Comparison of ENCODE assay signal across 1 cellular context in the genomic region with DNA sequence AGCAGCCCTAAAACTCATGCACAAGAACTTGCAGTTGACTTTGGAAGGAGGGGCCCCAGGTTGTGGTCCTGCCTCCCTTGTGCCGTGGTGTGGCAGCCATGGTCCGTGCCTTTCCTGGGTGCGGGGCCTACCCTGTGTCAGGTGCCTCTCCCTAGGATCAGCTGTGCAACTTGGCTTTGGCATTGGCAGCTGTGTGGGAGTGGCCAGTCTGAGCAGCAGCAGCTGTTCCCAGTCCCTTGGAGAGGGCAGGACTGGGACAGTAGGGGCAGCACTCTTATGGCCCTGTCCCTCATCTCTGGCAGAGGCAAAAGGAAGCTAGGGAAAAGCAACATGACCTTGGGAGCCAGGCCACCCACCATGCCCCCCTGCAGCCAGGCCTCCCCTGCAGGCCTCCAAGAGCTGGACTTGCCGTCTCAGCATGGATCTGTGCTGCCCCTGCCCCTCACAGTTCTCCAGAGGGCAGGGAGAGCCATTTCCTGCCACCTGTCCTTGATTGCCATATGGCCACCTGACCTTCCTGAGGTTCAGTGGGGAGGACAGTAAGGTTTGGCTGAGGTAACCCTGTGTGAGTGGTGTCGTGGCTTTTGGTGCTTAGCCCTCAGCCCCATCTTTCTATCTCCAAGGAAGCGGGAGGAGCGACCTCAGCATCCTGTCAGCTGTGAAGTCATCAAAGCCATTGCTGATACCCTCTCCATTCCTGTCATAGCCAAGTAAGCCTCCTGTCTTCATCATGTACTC.
TF ChIP-seq lines count a peak whose summit lies in the region.

No MANE protein-coding gene starts in this region.

TF ChIP-seq in HepG2, 621 proteins besides CTCF, POLR2A, EP300 and RAD21:
- TF ChIP-seq, protein P1, sequence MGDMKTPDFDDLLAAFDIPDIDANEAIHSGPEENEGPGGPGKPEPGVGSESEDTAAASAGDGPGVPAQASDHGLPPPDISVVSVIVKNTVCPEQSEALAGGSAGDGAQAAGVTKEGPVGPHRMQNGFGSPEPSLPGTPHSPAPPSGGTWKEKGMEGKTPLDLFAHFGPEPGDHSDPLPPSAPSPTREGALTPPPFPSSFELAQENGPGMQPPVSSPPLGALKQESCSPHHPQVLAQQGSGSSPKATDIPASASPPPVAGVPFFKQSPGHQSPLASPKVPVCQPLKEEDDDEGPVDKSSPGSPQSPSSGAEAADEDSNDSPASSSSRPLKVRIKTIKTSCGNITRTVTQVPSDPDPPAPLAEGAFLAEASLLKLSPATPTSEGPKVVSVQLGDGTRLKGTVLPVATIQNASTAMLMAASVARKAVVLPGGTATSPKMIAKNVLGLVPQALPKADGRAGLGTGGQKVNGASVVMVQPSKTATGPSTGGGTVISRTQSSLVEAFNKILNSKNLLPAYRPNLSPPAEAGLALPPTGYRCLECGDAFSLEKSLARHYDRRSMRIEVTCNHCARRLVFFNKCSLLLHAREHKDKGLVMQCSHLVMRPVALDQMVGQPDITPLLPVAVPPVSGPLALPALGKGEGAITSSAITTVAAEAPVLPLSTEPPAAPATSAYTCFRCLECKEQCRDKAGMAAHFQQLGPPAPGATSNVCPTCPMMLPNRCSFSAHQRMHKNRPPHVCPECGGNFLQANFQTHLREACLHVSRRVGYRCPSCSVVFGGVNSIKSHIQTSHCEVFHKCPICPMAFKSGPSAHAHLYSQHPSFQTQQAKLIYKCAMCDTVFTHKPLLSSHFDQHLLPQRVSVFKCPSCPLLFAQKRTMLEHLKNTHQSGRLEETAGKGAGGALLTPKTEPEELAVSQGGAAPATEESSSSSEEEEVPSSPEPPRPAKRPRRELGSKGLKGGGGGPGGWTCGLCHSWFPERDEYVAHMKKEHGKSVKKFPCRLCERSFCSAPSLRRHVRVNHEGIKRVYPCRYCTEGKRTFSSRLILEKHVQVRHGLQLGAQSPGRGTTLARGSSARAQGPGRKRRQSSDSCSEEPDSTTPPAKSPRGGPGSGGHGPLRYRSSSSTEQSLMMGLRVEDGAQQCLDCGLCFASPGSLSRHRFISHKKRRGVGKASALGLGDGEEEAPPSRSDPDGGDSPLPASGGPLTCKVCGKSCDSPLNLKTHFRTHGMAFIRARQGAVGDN (CRISPR knock-in tag; IDR thresholded peaks at IDR 0.05): peak; percentile 25
- no peak for TF ChIP-seq SATB2 (CRISPR knock-in tag; IDR thresholded peaks at IDR 0.05)
